In genomic region chrX:47523713-47524166, GRCh38 we compare ENCODE assay signal across 8 cellular contexts. TPM values are rescaled to one million over a fixed set of nuclear protein-coding genes. Genes with fewer than 3 reads are reported as not detected.
DNase-seq lines count a peak whose midpoint lies in the region; ATAC-seq and TF ChIP-seq lines count a peak whose summit lies in the region.

No MANE protein-coding gene starts in this region.

- H3K36me3 ChIP-seq in MM.1S (replicated peaks; ENCODE audit: insufficient read depth, low read length) (no peaks in the 10 kb centered on the region), neuronal stem cell (replicated peaks in 1 of 2; ENCODE audit: control insufficient read depth in 2 of 2, insufficient read depth in 2 of 2, low read length in 2 of 2) (no peaks in the 10 kb centered on the region)

- H3K9ac ChIP-seq in MM.1S (ENCODE audit: low read length) (peak overlapping the region; percentile 53; the same call in 1 of the 2 replicates), neuronal stem cell (ENCODE audit: low read depth, low read length, poor library complexity) (peak overlapping the region; percentile 21)

- H3K4me3 ChIP-seq in GM08714 (ENCODE audit: low read length), result peak overlapping the region; percentile 47; the same call in 1 of the 2 replicates
- peak overlapping the region; percentile 66 for H3K4me3 ChIP-seq in MM.1S (ENCODE audit: low read length)
- H3K4me3 ChIP-seq in neuronal stem cell (ENCODE audit: low read length in 2 of 2), result peak overlapping the region; percentile 45 to 80

- H3F3A ChIP-seq in MM.1S (ENCODE audit: insufficient read depth, low read length), result no peaks in the 10 kb centered on the region

- H3K4me1 ChIP-seq in MM.1S (ENCODE audit: low read length) (no peaks in the 10 kb centered on the region), neuronal stem cell (ENCODE audit: control insufficient read depth in 2 of 2, insufficient read depth in 1 of 2, low read depth in 1 of 2, low read length in 2 of 2) (no peaks in the 10 kb centered on the region)

- no CpG with 5 or more reads among the region's 34 CpGs for WGBS in neuronal stem cell (ENCODE audit: extremely low coverage in 2 of 2, insufficient read length in 2 of 2, insufficient replicate concordance in 1 of 2), 2 donors

- DNase-seq in MM.1S, result no peak
- peak; percentile 4 for DNase-seq in endothelial cell (ENCODE audit: low spot score)
- DNase-seq in neuronal stem cell (ENCODE audit: low spot score), result no peak
- DNase-seq in AML-193 (lab: John Stamatoyannopoulos, UW), result no peak

- TF ChIP-seq CTCF in MM.1S (IDR thresholded peaks at IDR 0.05; ENCODE audit: low read length) (no peak), endothelial cell (IDR thresholded peaks at IDR 0.05; ENCODE audit: unreplicated experiment) (peak; percentile 6)

- ATAC-seq in HG02938 (IDR thresholded peaks at IDR 0.05; ENCODE audit: unreplicated experiment) (no peak), HG02642 (IDR thresholded peaks at IDR 0.05; ENCODE audit: poor library complexity, unreplicated experiment) (no peak), HG03025 (IDR thresholded peaks at IDR 0.05; ENCODE audit: low FRiP score, unreplicated experiment) (no peak)

- peak overlapping the region; percentile 79 for H3K4me2 ChIP-seq in MM.1S (ENCODE audit: low read depth, low read length)
- peak overlapping the region; percentile 66 for H3K4me2 ChIP-seq in neuronal stem cell (ENCODE audit: insufficient read depth, low read length, poor library complexity, severe bottlenecking)

- H2AFZ ChIP-seq in MM.1S (ENCODE audit: low read length) (peak overlapping the region; percentile 86), neuronal stem cell (ENCODE audit: low read length) (peak overlapping the region; percentile 96)

- H3K9me3 ChIP-seq in MM.1S (replicated peaks; ENCODE audit: insufficient read depth, low read length), result no peaks in the 10 kb centered on the region
- H3K9me3 ChIP-seq in neuronal stem cell (replicated peaks in 1 of 2; ENCODE audit: control insufficient read depth in 2 of 2, insufficient read depth in 1 of 2, low read depth in 1 of 2, low read length in 2 of 2), result no peaks in the 10 kb centered on the region

- H3K14ac ChIP-seq in neuronal stem cell (ENCODE audit: low read length), result no peak overlapping the region

- H3K79me1 ChIP-seq in neuronal stem cell (ENCODE audit: low read depth, low read length), result no peaks in the 10 kb centered on the region

- H3K27me3 ChIP-seq in MM.1S (replicated peaks; ENCODE audit: insufficient read depth, low read length) (no peaks in the 10 kb centered on the region), neuronal stem cell (ENCODE audit: control insufficient read depth in 3 of 3, insufficient read depth in 3 of 3, low read depth in 1 of 3, low read length in 3 of 3) (peaks cover 0 to 3% (median 2%) of the 10 kb centered on the region in 3 experiments)

- H3K4me3 Mint-ChIP-seq in endothelial cell (ENCODE audit: unreplicated experiment), result peak overlapping the region; percentile 62

- H3K9me3 Mint-ChIP-seq in endothelial cell (ENCODE audit: unreplicated experiment), result no peaks in the 10 kb centered on the region

- no peaks in the 10 kb centered on the region for H3K79me2 ChIP-seq in MM.1S (ENCODE audit: low read length)

- H2BK12ac ChIP-seq in neuronal stem cell (ENCODE audit: low read length), result no peak overlapping the region

- H3K23ac ChIP-seq in neuronal stem cell (ENCODE audit: low read depth, low read length, poor library complexity), result no peak overlapping the region

- no peaks in the 10 kb centered on the region for H3K36me3 Mint-ChIP-seq in endothelial cell (ENCODE audit: low read depth, unreplicated experiment)

- no peak overlapping the region for H2BK5ac ChIP-seq in neuronal stem cell (ENCODE audit: low read length)

- peak overlapping the region; percentile 71 for H3K18ac ChIP-seq in neuronal stem cell (ENCODE audit: low read length)

- no peaks in the 10 kb centered on the region for H3K27me3 Mint-ChIP-seq in endothelial cell (ENCODE audit: unreplicated experiment)

- no peak overlapping the region for H4K91ac ChIP-seq in neuronal stem cell (ENCODE audit: low read depth, low read length, poor library complexity)

- H3K27ac ChIP-seq in MM.1S (ENCODE audit: low read length) (no peak overlapping the region), neuronal stem cell (replicated peaks; ENCODE audit: low read length) (no peak overlapping the region)

- H2BK15ac ChIP-seq in neuronal stem cell (ENCODE audit: low read length), result no peak overlapping the region

- no peak overlapping the region for H3K27ac Mint-ChIP-seq in endothelial cell (ENCODE audit: unreplicated experiment)

- H2BK120ac ChIP-seq in neuronal stem cell (ENCODE audit: low read depth, low read length), result no peak overlapping the region

- no peaks in the 10 kb centered on the region for H3K4me1 Mint-ChIP-seq in endothelial cell (ENCODE audit: unreplicated experiment)

- no peak overlapping the region for H3K4ac ChIP-seq in neuronal stem cell (ENCODE audit: low read length)

- H4K20me1 ChIP-seq in MM.1S (ENCODE audit: insufficient read depth, low read length), result no peaks in the 10 kb centered on the region

- H2AK5ac ChIP-seq in neuronal stem cell (ENCODE audit: low read depth, low read length), result no peak overlapping the region

- no peak overlapping the region for H4K8ac ChIP-seq in neuronal stem cell (ENCODE audit: low read depth, low read length)

- H3K9me2 ChIP-seq in MM.1S (replicated peaks; ENCODE audit: insufficient read depth, low read length), result no peaks in the 10 kb centered on the region

RNA-seq across cellular contexts. Expression of gene ARAF, which starts 37.3 kb away (rescaled TPM):
- 49.4 TPM for total RNA-seq in endothelial cell (ENCODE audit: unreplicated experiment)
- polyA plus RNA-seq in neuronal stem cell (2013, experiment 1 of 2), result 48.0 TPM
- 47.8 TPM for polyA plus RNA-seq in neuronal stem cell (2013, experiment 2 of 2)

RNA-seq across cellular contexts. Expression of gene ZNF41, which starts 40.7 kb away (rescaled TPM):
- total RNA-seq in endothelial cell (ENCODE audit: unreplicated experiment), result 5.7 TPM
- polyA plus RNA-seq in neuronal stem cell (2013, experiment 1 of 2), result 3.2 TPM
- polyA plus RNA-seq in neuronal stem cell (2013, experiment 2 of 2), result 2.8 TPM

RNA-seq across cellular contexts. Expression of gene TIMP1, which starts 58.5 kb away (rescaled TPM):
- total RNA-seq in endothelial cell (ENCODE audit: unreplicated experiment), result 267 TPM
- 75.3 TPM for polyA plus RNA-seq in neuronal stem cell (2013, experiment 1 of 2)
- polyA plus RNA-seq in neuronal stem cell (2013, experiment 2 of 2), result 72.6 TPM
